ENCODE assay signal across 1 cellular context in genomic region chr14:96481731-96482314, GRCh38.
TF ChIP-seq lines count a peak whose summit lies in the region.

No MANE protein-coding gene starts in this region.

TF ChIP-seq in HepG2, 621 proteins besides CTCF, POLR2A, EP300 and RAD21 (continued from another document):
- TF ChIP-seq ZNF318 (CRISPR knock-in tag; IDR thresholded peaks at IDR 0.05): no peak
- no peak for TF ChIP-seq ARID3A (IDR thresholded peaks at IDR 0.05; ENCODE audit: low read depth, low read length)
- peak; percentile 93 for TF ChIP-seq ZNF460 (CRISPR knock-in tag; IDR thresholded peaks at IDR 0.05; ENCODE audit: borderline replicate concordance)
- no peak for TF ChIP-seq ELF1 (CRISPR knock-in tag; IDR thresholded peaks at IDR 0.05)
- no peak for TF ChIP-seq ZNF138 (CRISPR knock-in tag; IDR thresholded peaks at IDR 0.05; ENCODE audit: low read depth)
